Comparison of ENCODE assay signal across 8 cellular contexts in genomic region chr4:74311696-74312313, GRCh38. TPM values are rescaled to one million over a fixed set of nuclear protein-coding genes. Genes with fewer than 3 reads are reported as not detected.
DNase-seq lines count a peak whose midpoint lies in the region; ATAC-seq and TF ChIP-seq lines count a peak whose summit lies in the region.

No MANE protein-coding gene starts in this region.

- H3K27ac ChIP-seq in heart left ventricle, result no peak overlapping the region
- H3K27ac ChIP-seq in tibial artery, result no peak overlapping the region

- TF ChIP-seq CTCF in heart left ventricle (IDR thresholded peaks at IDR 0.05) (peak; percentile 40 to 80 (median 64)), tibial artery (IDR thresholded peaks at IDR 0.05) (peak; percentile 20 to 37)

- H3K27me3 ChIP-seq in heart left ventricle (no peaks in the 10 kb centered on the region), adipocyte (replicated peaks; ENCODE audit: control insufficient read depth, insufficient read depth, low read length) (no peaks in the 10 kb centered on the region), tibial artery (no peaks in the 10 kb centered on the region)

- no peaks in the 10 kb centered on the region for H3K36me3 ChIP-seq in heart left ventricle
- H3K36me3 ChIP-seq in adipocyte (ENCODE audit: control insufficient read depth, insufficient read depth, low read length, severe bottlenecking), result no peaks in the 10 kb centered on the region
- no peaks in the 10 kb centered on the region for H3K36me3 ChIP-seq in tibial artery

- H3K4me3 ChIP-seq in heart left ventricle, result no peak overlapping the region
- no peak overlapping the region for H3K4me3 ChIP-seq in adipocyte (ENCODE audit: low read length)
- no peak overlapping the region for H3K4me3 ChIP-seq in tibial artery

- intact Hi-C loops in heart left ventricle (cut with DNase I), result loop anchor here in 9 of 10 donors (1.0 to 5.0 kb wide), 9 partner anchors 80 to 125 kb away; no protein-coding TSS in a partner anchor
- intact Hi-C loops in Right ventricle myocardium inferior (cut with DNase I), result loop anchor here (5.0 kb wide), 2 partner anchors 85 to 125 kb away; no protein-coding TSS in a partner anchor
- intact Hi-C loops in tibial artery (cut with DNase I; ENCODE audit: low total_unique reads), result no loop called here

- H3K9ac ChIP-seq in adipocyte (ENCODE audit: low read length), result no peak overlapping the region

- 30 to 34% (median 34%) methylated on average over 4 of the region's 4 CpGs for WGBS in heart left ventricle, 4 donors

- no peak for TF ChIP-seq POLR2A in heart left ventricle (IDR thresholded peaks at IDR 0.05)

- H3K9me3 ChIP-seq in heart left ventricle (no peaks in the 10 kb centered on the region), adipocyte (ENCODE audit: control insufficient read depth, low read length) (no peaks in the 10 kb centered on the region), tibial artery (no peaks in the 10 kb centered on the region)

- ATAC-seq in heart left ventricle, result peak in 2 of 4 donors; percentile 53 to 57
- no peak for ATAC-seq in Right ventricle myocardium inferior
- peak; percentile 73 for ATAC-seq in GM21786 (IDR thresholded peaks at IDR 0.05; ENCODE audit: unreplicated experiment)

- no peaks in the 10 kb centered on the region for H3K4me1 ChIP-seq in heart left ventricle
- peaks cover 7% of the 10 kb centered on the region for H3K4me1 ChIP-seq in adipocyte (ENCODE audit: control insufficient read depth, insufficient read depth, low read length)
- H3K4me1 ChIP-seq in tibial artery, result no peaks in the 10 kb centered on the region

- DNase-seq in heart left ventricle (no peak), Right ventricle myocardium inferior (ENCODE audit: missing footprints) (no peak), NCI-H1436 (lab: John Stamatoyannopoulos, UW) (peak; percentile 20), adipocyte (ENCODE audit: low read depth) (peak; percentile 90), iPS-NIHi11 (ENCODE audit: low spot score) (peak; percentile 16), tibial artery (no peak), ureter (ENCODE audit: low spot score) (no peak)

RNA-seq across cellular contexts. Expression of gene EPGN, which starts 3.5 kb away (rescaled TPM):
- total RNA-seq in heart left ventricle, result 1 to 10 TPM in 1 of 9 donors, not detected in 8; 5.8 TPM
- polyA plus RNA-seq in heart left ventricle, result not detected
- 0.19 TPM for total RNA-seq in Right ventricle myocardium inferior
- total RNA-seq in ureter, result 0.96 TPM

RNA-seq across cellular contexts. Expression of gene EREG, which starts 53.1 kb away (rescaled TPM):
- total RNA-seq in heart left ventricle, result 1 to 10 TPM in 3 of 9 donors, under 1 TPM in 3, not detected in 3; 0.09 to 8.6 (median 0.83) TPM
- 1 to 10 TPM in 1 of 2 donors, under 1 TPM in 1; 0.23 to 1.2 TPM for polyA plus RNA-seq in heart left ventricle
- not detected for total RNA-seq in Right ventricle myocardium inferior
- total RNA-seq in ureter, result 0.65 TPM

Comparison
In these comparisons a context has a peak if more than half of its experiments do, and no peak if none do; other contexts are left out.
1. DNase-seq: peak in NCI-H1436 (single experiment), adipocyte (single experiment) and iPS-NIHi11 (single experiment); none in heart left ventricle (0 of 5), Right ventricle myocardium inferior (single experiment), tibial artery (0 of 2) and ureter (single experiment).